In genomic region chr10:103720964-103721335, GRCh38 we compare ENCODE assay signal across 16 cellular contexts.
DNase-seq lines count a peak whose midpoint lies in the region; ATAC-seq, FAIRE-seq and TF ChIP-seq lines count a peak whose summit lies in the region.
"Had no signal": no experiment of that assay in that cellular context is flagged by ENCODE, and none has a peak within 500 bp of the region (broad histone marks: within the 10 kb centered on the region; RNA-seq: fewer than 3 reads in every experiment).

No MANE protein-coding gene starts in this region.

- H4K8ac ChIP-seq in IMR-90 (ENCODE audit: low read depth in 2 of 2, low read length in 2 of 2) (0 out of 4 replicates have a peak overlapping the region, but pooled peaks of 1 of the 2 experiments have one; percentile 12), trophoblast cell (ENCODE audit: low read depth, low read length) (peak overlapping the region; percentile 1)

- H2AFZ ChIP-seq in IMR-90 (replicated peaks; ENCODE audit: low read length, poor library complexity) (peak overlapping the region; percentile 45), keratinocyte (ENCODE audit: control insufficient read depth, low read length) (no peak overlapping the region), trophoblast cell (ENCODE audit: insufficient read depth, low read length, poor library complexity) (no peak overlapping the region)

- intact Hi-C loops in IMR-90 (cut with micrococcal nuclease), result no loop called here

- H3K79me1 ChIP-seq in IMR-90 (ENCODE audit: low read depth in 1 of 2, low read length in 2 of 2), result peaks cover 0 to 5% of the 10 kb centered on the region in 2 experiments; a peak in 2 of 4 replicates
- peaks cover 20% of the 10 kb centered on the region for H3K79me1 ChIP-seq in trophoblast cell (ENCODE audit: low read length)

- H4K91ac ChIP-seq in IMR-90 (ENCODE audit: insufficient read depth, low read depth, low read length) (no peak overlapping the region), trophoblast cell (ENCODE audit: low read depth, low read length) (peak overlapping the region; percentile 47)

- H2BK5ac ChIP-seq in IMR-90 (ENCODE audit: low read depth, low read length, poor library complexity, severe bottlenecking) (no peak overlapping the region), trophoblast cell (ENCODE audit: low read depth, low read length, poor library complexity) (no peak overlapping the region)

- H3K4ac ChIP-seq in IMR-90 (ENCODE audit: low read depth, low read length) (peak overlapping the region; percentile 40), trophoblast cell (ENCODE audit: low read depth, low read length) (no peak overlapping the region)

- peak overlapping the region; percentile 8 for H2AK9ac ChIP-seq in IMR-90 (replicated peaks; ENCODE audit: low read depth, low read length, poor library complexity)

- BruUV-seq in IMR-90 (replicated peaks; lab: Mats Ljungman, UMichigan), result no TSS peak

- dilution Hi-C loops in IMR-90 (cut with HindIII; ENCODE audit: low sequenced_read_pairs, unreplicated experiment), result loop anchor here (25.0 kb wide), 1 partner anchor 141 kb away; the partner anchor contains the start of gene SH3PXD2A
- dilution Hi-C loops in keratinocyte (cut with MboI; ENCODE audit: extremely low pct_ligation_motif_present, low sequenced_read_pairs), result no loop called here

- H3K4me2 ChIP-seq in IMR-90 (ENCODE audit: low read depth, low read length) (no peak overlapping the region; the same call in 1 of the 2 replicates), keratinocyte (ENCODE audit: control insufficient read depth, extremely low read depth, insufficient read depth, low read depth, low read length) (no peak overlapping the region), trophoblast cell (ENCODE audit: low read length) (peak overlapping the region; percentile 5)
- H3K4me2 ChIP-seq: KMS-11 had no signal

- no peak for TF ChIP-seq CTCF in IMR-90 (conservative IDR thresholded peaks at IDR 0.05; ENCODE audit: low read depth, low read length)
- no peak for TF ChIP-seq CTCF in keratinocyte (optimal IDR thresholded peaks at IDR 0.05 in 1 of 3, IDR thresholded peaks at IDR 0.05 in 1 of 3, conservative IDR thresholded peaks at IDR 0.05 in 1 of 3; ENCODE audit: extremely low read depth in 1 of 3, insufficient read depth in 2 of 3, low read length in 3 of 3)

- no peak overlapping the region for H4K12ac ChIP-seq in trophoblast cell (ENCODE audit: low read depth, low read length)

- no peak overlapping the region for H3K23ac ChIP-seq in IMR-90 (ENCODE audit: low read depth, low read length)
- H3K23ac ChIP-seq in trophoblast cell (ENCODE audit: low read length), result no peak overlapping the region

- peaks cover 5% of the 10 kb centered on the region; the same call in 1 of the 2 replicates for H3K36me3 ChIP-seq in IMR-90 (ENCODE audit: control insufficient read depth, insufficient read depth, low read length)
- peaks cover 40 to 64% of the 10 kb centered on the region in 2 experiments for H3K36me3 ChIP-seq in keratinocyte (ENCODE audit: control insufficient read depth in 2 of 2, extremely low read depth in 1 of 2, insufficient read depth in 2 of 2, low read length in 2 of 2)
- peaks cover 0 to 9% of the 10 kb centered on the region in 2 experiments for H3K36me3 ChIP-seq in trophoblast cell (ENCODE audit: control insufficient read depth in 1 of 2, insufficient read depth in 2 of 2, low read length in 2 of 2)

- ATAC-seq in IMR-90 (ENCODE audit: low read depth) (no peak), GM18517 (IDR thresholded peaks at IDR 0.05; ENCODE audit: unreplicated experiment) (no peak)

- no peak for TF ChIP-seq POLR2A in IMR-90 (IDR thresholded peaks at IDR 0.05; ENCODE audit: low read depth, low read length)

- H3K4me1 ChIP-seq in IMR-90 (ENCODE audit: control insufficient read depth, insufficient read depth, low read length), result peaks cover 17% of the 10 kb centered on the region
- H3K4me1 ChIP-seq in keratinocyte (ENCODE audit: control insufficient read depth, extremely low read depth, insufficient read depth, low read length), result peaks cover 41% of the 10 kb centered on the region
- peaks cover 41 to 43% of the 10 kb centered on the region in 2 experiments for H3K4me1 ChIP-seq in trophoblast cell (ENCODE audit: control insufficient read depth in 1 of 2, insufficient read depth in 2 of 2, low read length in 2 of 2)

- peak overlapping the region; percentile 50 for H2BK12ac ChIP-seq in trophoblast cell (ENCODE audit: low read length)

- TF ChIP-seq RAD21 in IMR-90 (IDR thresholded peaks at IDR 0.05; ENCODE audit: low read length), result no peak

- H2BK120ac ChIP-seq in IMR-90 (ENCODE audit: low read depth, low read length) (no peak overlapping the region), trophoblast cell (ENCODE audit: insufficient read depth, low read length, poor library complexity) (peak overlapping the region; percentile 25)

- H2BK15ac ChIP-seq in IMR-90 (ENCODE audit: low read depth, low read length), result peak overlapping the region; percentile 21; the same call in 1 of the 3 replicates

- H4K20me1 ChIP-seq in IMR-90 (ENCODE audit: insufficient read depth, low read length), result no peaks in the 10 kb centered on the region
- no peaks in the 10 kb centered on the region for H4K20me1 ChIP-seq in keratinocyte (ENCODE audit: control insufficient read depth, extremely low read depth, insufficient read depth, low read length)

- H3K9me1 ChIP-seq in IMR-90 (ENCODE audit: insufficient read depth, low read length) (peaks cover 15% of the 10 kb centered on the region; the same call in 1 of the 2 replicates), keratinocyte (ENCODE audit: control insufficient read depth, extremely low read depth, insufficient read depth, low read length) (peaks cover 3% of the 10 kb centered on the region)

- no peak overlapping the region for H4K5ac ChIP-seq in IMR-90 (ENCODE audit: low read depth, low read length)

- H3K56ac ChIP-seq in IMR-90 (ENCODE audit: extremely low read depth, insufficient read depth, low read length), result no peak overlapping the region

- FAIRE-seq in keratinocyte (lab: Jason Lieb, UNC), result no peak
- FAIRE-seq: RCC 7860 had no signal

- H2AK5ac ChIP-seq in IMR-90 (ENCODE audit: low read depth, low read length), result 0 out of 2 replicates have a peak overlapping the region, but pooled peaks have one; percentile 33
- no peak overlapping the region for H2AK5ac ChIP-seq in trophoblast cell (ENCODE audit: low read length)

- in situ Hi-C loops in IMR-90 (cut with MboI; ENCODE audit: low sequenced_read_pairs), result loop anchor here (25.0 kb wide), 2 partner anchors 291 to 491 kb away; no protein-coding TSS in a partner anchor

- no peak overlapping the region; the same call in 1 of the 2 replicates for H2BK20ac ChIP-seq in IMR-90 (ENCODE audit: low read depth, low read length)

- H3K4me3 ChIP-seq in IMR-90 (ENCODE audit: insufficient read depth, low read depth, low read length) (no peak overlapping the region), keratinocyte (ENCODE audit: control insufficient read depth in 2 of 3, extremely low read depth in 1 of 3, insufficient read depth in 2 of 3, low read depth in 1 of 3, low read length in 3 of 3) (no peak overlapping the region), trophoblast cell (ENCODE audit: low read depth, low read length) (no peak overlapping the region)

- H3K9me3 ChIP-seq in IMR-90 (ENCODE audit: control insufficient read depth, insufficient read depth, low read length), result no peaks in the 10 kb centered on the region
- no peaks in the 10 kb centered on the region for H3K9me3 ChIP-seq in keratinocyte (ENCODE audit: control insufficient read depth, low read depth, low read length)
- H3K9me3 ChIP-seq in trophoblast cell (ENCODE audit: insufficient read depth, low read depth, low read length), result no peaks in the 10 kb centered on the region

- H3K27me3 ChIP-seq in IMR-90 (ENCODE audit: control insufficient read depth, insufficient read depth, low read length), result no peaks in the 10 kb centered on the region
- no peaks in the 10 kb centered on the region for H3K27me3 ChIP-seq in keratinocyte (ENCODE audit: control insufficient read depth, extremely low read depth, insufficient read depth, low read length)
- no peaks in the 10 kb centered on the region for H3K27me3 ChIP-seq in trophoblast cell (ENCODE audit: insufficient read depth, low read length)

- H3K9ac ChIP-seq in IMR-90 (ENCODE audit: low read depth, low read length) (no peak overlapping the region), keratinocyte (ENCODE audit: control insufficient read depth, extremely low read depth, insufficient read depth, low read length) (no peak overlapping the region), trophoblast cell (ENCODE audit: low read length) (no peak overlapping the region)
- H3K9ac ChIP-seq: KMS-11 had no signal

- CTCF ChIA-PET in IMR-90 (lab: Yijun Ruan, JAX), result interaction anchor here (1.0 to 1.1 kb wide), 2 partner anchors 17 to 134 kb away, joined by 3 to 4 read pairs; no protein-coding TSS in a partner anchor

- H3K79me2 ChIP-seq in keratinocyte (ENCODE audit: control insufficient read depth, insufficient read depth, low read length) (peaks cover 51% of the 10 kb centered on the region), trophoblast cell (ENCODE audit: control insufficient read depth, insufficient read depth, low read length, poor library complexity) (peaks cover 2% of the 10 kb centered on the region)

- no peak overlapping the region for H3K18ac ChIP-seq in IMR-90 (ENCODE audit: low read depth, low read length)
- peak overlapping the region; percentile 2 for H3K18ac ChIP-seq in trophoblast cell (ENCODE audit: low read length)

- DNase-seq in COLO668 (lab: John Stamatoyannopoulos, UW; ENCODE audit: unreplicated experiment) (peak; percentile 35), IMR-90 (no peak), keratinocyte (ENCODE audit: low read depth, low spot score) (no peak), trophoblast cell (no peak), kidney tubule cell (ENCODE audit: low spot score) (no peak), RKO (ENCODE audit: low spot score) (no peak)
- no peak for DNase-seq in activated T-cell treated with anti-CD3 and anti-CD28 coated beads, Interleukin-2, amount 50 U/mL, for 1 hour
- DNase-seq: COR-L47, GOT3, NCI-H1436 treated with DMSO at 0.1 percent for 48 hours, NCI-H2081, NCI-H524 treated with DMSO at 0.1 percent for 48 hours, SIG-M5 had no signal

- 63% methylated on average over 5 of the region's 6 CpGs; no CpG with 5 or more reads in 1 of the 2 experiments for WGBS in IMR-90 (ENCODE audit: extremely low coverage in 2 of 2, insufficient read length in 1 of 2), 2 experiments
- WGBS in trophoblast cell (ENCODE audit: extremely low coverage, insufficient coverage, insufficient read length), result no CpG with 5 or more reads among the region's 6 CpGs

- POLR2A ChIA-PET in IMR-90 (lab: Charles Lee; ENCODE audit: unreplicated experiment), result no interaction called here

- H3K27ac ChIP-seq in IMR-90 (ENCODE audit: insufficient read depth, low read length) (0 out of 2 replicates have a peak overlapping the region, but pooled peaks have one; percentile 0), keratinocyte (ENCODE audit: control insufficient read depth, insufficient read depth, low read length) (peak overlapping the region; percentile 1), trophoblast cell (ENCODE audit: low read depth, low read length) (peak overlapping the region; percentile 60)
- H3K27ac ChIP-seq: KMS-11 had no signal

- H3K14ac ChIP-seq in IMR-90 (replicated peaks; ENCODE audit: low read depth, low read length), result no peak overlapping the region
- no peak overlapping the region for H3K14ac ChIP-seq in trophoblast cell (ENCODE audit: low read length)

TF ChIP-seq in IMR-90, 13 proteins besides CTCF, POLR2A, EP300 and RAD21 (continues in another document):
- TF ChIP-seq NFE2L2 (IDR thresholded peaks at IDR 0.05; ENCODE audit: low read depth, low read length), result no peak

Comparison
In these comparisons a context has a peak if more than half of its experiments do, and no peak if none do; other contexts are left out.
1. H3K27ac ChIP-seq: peak in every context shown above with its lines; median percentile 60 in trophoblast cell; 1 in keratinocyte; 0 in IMR-90.